In the genomic region with DNA sequence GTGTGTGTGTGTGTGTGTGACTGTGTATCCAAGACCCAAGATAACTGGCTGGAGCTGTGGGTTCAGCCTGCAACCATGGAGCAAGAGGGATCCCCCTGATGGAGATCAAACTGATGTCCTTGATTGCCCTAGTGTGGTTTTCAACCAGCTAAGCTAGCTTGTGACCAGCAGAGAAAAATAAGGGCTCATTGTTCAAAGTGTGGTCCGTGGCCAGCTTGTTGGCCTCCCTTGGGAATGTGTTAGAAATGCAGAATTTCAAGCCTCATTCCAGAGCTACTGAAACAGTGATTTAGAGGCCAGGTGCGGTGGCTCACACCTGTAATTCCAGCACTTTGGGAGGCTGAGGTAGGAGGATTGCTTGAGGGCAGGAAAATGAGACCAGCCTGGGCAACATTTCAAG, we compare ENCODE assay signal across 15 cellular contexts.
"Had no signal": no experiment of that assay in that cellular context is flagged by ENCODE, and none has a peak within 500 bp of the region (broad histone marks: within the 10 kb centered on the region; RNA-seq: fewer than 3 reads in every experiment).

No MANE protein-coding gene starts in this region.

- DNase-seq: activated CD4-positive, alpha-beta T cell treated with anti-CD3 and anti-CD28 coated beads for 1 hour; activated CD4-positive, alpha-beta T cell treated with anti-CD3 and anti-CD28 coated beads, Interleukin-2, amount 50 U/mL, for 48 hours; activated CD8-positive, alpha-beta memory T cell treated with anti-CD3 and anti-CD28 coated beads, Interleukin-2, amount 10 ng/mL, durations not matched to agents 7 days and 5 days; activated gamma-delta T cell; activated naive CD8-positive, alpha-beta T cell treated with anti-CD3 and anti-CD28 coated beads for 36 hours; activated T-cell treated with anti-CD3 and anti-CD28 coated beads, Interleukin-2, amount 50 U/mL, for 4 hours; effector CD8-positive, alpha-beta T cell; mammary epithelial cell; stimulated activated CD4-positive, alpha-beta T cell treated with anti-CD3 and anti-CD28 coated beads, Interleukin-15, amount 100 ng/mL, for 24 hours; stimulated activated CD4-positive, alpha-beta T cell treated with anti-CD3 and anti-CD28 coated beads, Interleukin-4, amount 100 ng/mL, for 24 hours; stimulated activated naive CD8-positive, alpha-beta T cell treated with anti-CD3 and anti-CD28 coated beads, Interleukin-15, amount 100 ng/mL, for 72 hours; T-helper 9 cell; uterus had no signal

- H3K27ac ChIP-seq: ascending aorta, thyroid gland, uterus had no signal
